In the genomic region with DNA sequence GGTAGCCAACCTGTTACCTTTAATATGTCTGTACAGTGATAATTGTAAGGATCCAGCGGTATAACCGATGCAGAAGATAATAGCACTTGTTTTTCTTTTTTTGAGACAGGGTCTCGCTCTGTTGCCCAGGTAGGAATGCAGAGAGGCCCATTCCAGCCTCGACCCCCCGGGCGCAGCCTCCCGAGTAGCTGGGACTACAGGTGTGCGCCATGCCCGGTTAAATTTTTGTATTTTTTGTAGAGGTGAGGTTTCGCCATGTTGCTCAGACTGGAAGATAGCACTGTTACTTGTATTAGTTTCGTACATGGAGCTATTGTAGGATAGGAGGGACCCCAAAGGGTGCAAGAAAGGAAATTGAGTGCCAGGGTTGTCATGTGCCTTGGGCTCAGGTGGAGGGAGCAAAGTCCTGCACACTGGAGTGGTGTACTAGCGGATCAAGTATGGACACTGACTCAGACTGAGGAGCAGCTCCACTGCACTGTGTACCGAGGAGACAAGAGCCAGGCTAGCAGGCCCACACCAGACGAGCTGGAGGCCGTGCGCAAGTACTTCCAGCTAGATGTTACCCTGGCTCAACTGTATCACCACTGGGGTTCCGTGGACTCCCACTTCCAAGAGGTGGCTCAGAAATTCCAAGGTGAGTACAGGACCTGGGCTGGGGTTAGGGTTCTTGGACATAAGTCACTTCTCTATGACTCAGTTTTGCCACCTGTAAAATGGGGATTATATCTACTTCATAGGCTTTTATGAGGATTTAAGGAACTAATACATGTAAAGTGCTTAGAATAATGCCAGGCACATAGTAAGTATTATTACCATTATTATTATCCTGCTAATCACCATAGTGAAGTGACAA, we compare ENCODE assay signal across 9 cellular contexts. TPM values are rescaled to one million over a fixed set of nuclear protein-coding genes. Genes with fewer than 3 reads are reported as not detected.
DNase-seq lines count a peak whose midpoint lies in the region; ATAC-seq and TF ChIP-seq lines count a peak whose summit lies in the region.
"Had no signal": no experiment of that assay in that cellular context is flagged by ENCODE, and none has a peak within 500 bp of the region (broad histone marks: within the 10 kb centered on the region; RNA-seq: fewer than 3 reads in every experiment).

No MANE protein-coding gene starts in this region.

- H3K9me3 Mint-ChIP-seq in activated T-helper 17 cell treated with anti-CD3 and anti-CD28 coated beads, Interleukin-2, amount 50 U/mL, for 72 hours, result no peaks in the 10 kb centered on the region
- H3K9me3 Mint-ChIP-seq in stimulated activated naive B cell treated with anti-CD40 and anti-IgM and Interleukin-4, amounts not matched to agents 10 μg/mL and 1 μg/mL and 100 μg/mL, for 72 hours, result no peaks in the 10 kb centered on the region

- H3K27ac ChIP-seq in heart right ventricle, result peak overlapping the region; percentile 70 to 95 (median 91)
- H3K27ac ChIP-seq in iPS-20b (ENCODE audit: low read length), result peak overlapping the region; percentile 98

- TF ChIP-seq CTCF in heart right ventricle (IDR thresholded peaks at IDR 0.05), result no peak

- H3K36me3 Mint-ChIP-seq in activated T-helper 17 cell treated with anti-CD3 and anti-CD28 coated beads, Interleukin-2, amount 50 U/mL, for 72 hours (ENCODE audit: low read depth), result peaks cover 97% of the 10 kb centered on the region
- H3K36me3 Mint-ChIP-seq in stimulated activated naive B cell treated with anti-CD40 and anti-IgM and Interleukin-4, amounts not matched to agents 10 μg/mL and 1 μg/mL and 100 μg/mL, for 72 hours, result peaks cover 32 to 64% of the 10 kb centered on the region in 2 donors

- H3K27me3 Mint-ChIP-seq in activated T-helper 17 cell treated with anti-CD3 and anti-CD28 coated beads, Interleukin-2, amount 50 U/mL, for 72 hours, result no peaks in the 10 kb centered on the region
- H3K27me3 Mint-ChIP-seq in stimulated activated naive B cell treated with anti-CD40 and anti-IgM and Interleukin-4, amounts not matched to agents 10 μg/mL and 1 μg/mL and 100 μg/mL, for 72 hours, result no peaks in the 10 kb centered on the region

- H3K4me1 ChIP-seq in heart right ventricle, result peaks cover 2 to 46% (median 37%) of the 10 kb centered on the region in 9 donors
- peaks cover 9% of the 10 kb centered on the region; the same call in 1 of the 2 replicates for H3K4me1 ChIP-seq in iPS-20b (ENCODE audit: insufficient read depth, low read length)

- intact Hi-C loops in heart right ventricle (cut with DNase I) (loop anchor here in 2 of 10 donors (5.0 kb wide), 1 partner anchor 42 kb away; the partner anchor contains the start of genes ARPC4 (in 2 of the 2) and TADA3 (in 2 of the 2)), cardiac septum (cut with DNase I) (loop anchor here (2.0 kb wide), 2 partner anchors 20 to 42 kb away; partner anchors contain the start of genes ARPC4 and TADA3)

- H3K9ac ChIP-seq in iPS-20b (ENCODE audit: low read depth, low read length), result peak overlapping the region; percentile 84

- no peak for DNase-seq in heart right ventricle
- DNase-seq in cardiac septum (ENCODE audit: low spot score), result no peak
- no peak for DNase-seq in stimulated activated naive B cell treated with anti-CD40 and anti-IgM and Interleukin-4, amounts not matched to agents 10 μg/mL and 1 μg/mL and 100 μg/mL, for 72 hours
- no peak for DNase-seq in germinal center (ENCODE audit: low spot score)
- no peak for DNase-seq in KG1 (lab: John Stamatoyannopoulos, UW)
- no peak for DNase-seq in mesenteric fat pad (ENCODE audit: low spot score)

- H3K4me1 Mint-ChIP-seq in activated T-helper 17 cell treated with anti-CD3 and anti-CD28 coated beads, Interleukin-2, amount 50 U/mL, for 72 hours, result peaks cover 20% of the 10 kb centered on the region
- peaks cover 44 to 76% of the 10 kb centered on the region in 2 donors for H3K4me1 Mint-ChIP-seq in stimulated activated naive B cell treated with anti-CD40 and anti-IgM and Interleukin-4, amounts not matched to agents 10 μg/mL and 1 μg/mL and 100 μg/mL, for 72 hours

- H3K4me3 ChIP-seq in heart right ventricle (peak overlapping the region; percentile 54 to 80 (median 66)), iPS-20b (ENCODE audit: low read length) (peak overlapping the region; percentile 92)

- ATAC-seq in heart right ventricle, result no peak
- ATAC-seq in activated T-helper 17 cell treated with anti-CD3 and anti-CD28 coated beads, Interleukin-2, amount 50 U/mL, for 72 hours (replicated peaks), result no peak
- no peak for ATAC-seq in stimulated activated naive B cell treated with anti-CD40 and anti-IgM and Interleukin-4, amounts not matched to agents 10 μg/mL and 1 μg/mL and 100 μg/mL, for 72 hours (replicated peaks)

- no peaks in the 10 kb centered on the region for H3K9me3 ChIP-seq in heart right ventricle
- H3K9me3 ChIP-seq in iPS-20b (ENCODE audit: insufficient read depth, low read depth, low read length), result no peaks in the 10 kb centered on the region

- peak overlapping the region; percentile 90 for H3K27ac Mint-ChIP-seq in activated T-helper 17 cell treated with anti-CD3 and anti-CD28 coated beads, Interleukin-2, amount 50 U/mL, for 72 hours
- peak overlapping the region; percentile 97 for H3K27ac Mint-ChIP-seq in stimulated activated naive B cell treated with anti-CD40 and anti-IgM and Interleukin-4, amounts not matched to agents 10 μg/mL and 1 μg/mL and 100 μg/mL, for 72 hours

- no peaks in the 10 kb centered on the region for H3K27me3 ChIP-seq in heart right ventricle
- H3K27me3 ChIP-seq in iPS-20b (ENCODE audit: insufficient read depth, low read length), result no peaks in the 10 kb centered on the region
- H3K27me3 ChIP-seq: foreskin keratinocyte had no signal

- H3K36me3 ChIP-seq in heart right ventricle (peaks cover 0 to 73% (median 30%) of the 10 kb centered on the region in 9 donors), iPS-20b (ENCODE audit: insufficient read depth, low read depth, low read length) (peaks cover 68% of the 10 kb centered on the region)

- 46 to 49% methylated on average over 17 of the region's 17 CpGs for WGBS in heart right ventricle, 2 donors

- peak overlapping the region; percentile 99 for H3K4me3 Mint-ChIP-seq in activated T-helper 17 cell treated with anti-CD3 and anti-CD28 coated beads, Interleukin-2, amount 50 U/mL, for 72 hours
- peak overlapping the region; percentile 86 to 99 for H3K4me3 Mint-ChIP-seq in stimulated activated naive B cell treated with anti-CD40 and anti-IgM and Interleukin-4, amounts not matched to agents 10 μg/mL and 1 μg/mL and 100 μg/mL, for 72 hours

RNA-seq across cellular contexts. Expression of gene OGG1, which starts 1.0 kb away (rescaled TPM):
- total RNA-seq in heart right ventricle, result 10 to 100 TPM in 3 of 10 donors, 1 to 10 TPM in 7; 5.2 to 10.8 (median 8.0) TPM
- 10 to 100 TPM; 11.3 to 15.1 TPM for polyA plus RNA-seq in heart right ventricle
- total RNA-seq in cardiac septum, result 9.6 TPM
- total RNA-seq in activated T-helper 17 cell treated with anti-CD3 and anti-CD28 coated beads, Interleukin-2, amount 50 U/mL, for 72 hours, result 10 to 100 TPM; 37.4 to 52.3 TPM
- 14.4 TPM for total RNA-seq in mesenteric fat pad

RNA-seq across cellular contexts. Expression of gene CAMK1, which starts 19.0 kb away (rescaled TPM):
- total RNA-seq in heart right ventricle, result 10 to 100 TPM in 4 of 10 donors, 1 to 10 TPM in 6; 6.2 to 19.5 (median 8.3) TPM
- polyA plus RNA-seq in heart right ventricle, result 10 to 100 TPM; 18.3 to 27.1 TPM
- 10.0 TPM for total RNA-seq in cardiac septum
- total RNA-seq in activated T-helper 17 cell treated with anti-CD3 and anti-CD28 coated beads, Interleukin-2, amount 50 U/mL, for 72 hours, result 10 to 100 TPM; 23.9 to 75.4 TPM
- total RNA-seq in mesenteric fat pad, result 98.6 TPM

RNA-seq across cellular contexts. Expression of gene BRPF1, which starts 19.2 kb away (rescaled TPM):
- 10 to 100 TPM in 4 of 10 donors, 1 to 10 TPM in 6; 7.3 to 15.1 (median 9.1) TPM for total RNA-seq in heart right ventricle
- polyA plus RNA-seq in heart right ventricle, result 1 to 10 TPM; 7.3 to 8.5 TPM
- 10.6 TPM for total RNA-seq in cardiac septum
- 10 to 100 TPM; 22.7 to 31.0 TPM for total RNA-seq in activated T-helper 17 cell treated with anti-CD3 and anti-CD28 coated beads, Interleukin-2, amount 50 U/mL, for 72 hours
- 18.7 TPM for total RNA-seq in mesenteric fat pad

RNA-seq across cellular contexts. Expression of gene TADA3, which starts 41.5 kb away (rescaled TPM):
- 10 to 100 TPM; 38.5 to 59.6 (median 42.9) TPM for total RNA-seq in heart right ventricle
- polyA plus RNA-seq in heart right ventricle, result 10 to 100 TPM; 48.7 to 51.4 TPM
- total RNA-seq in cardiac septum, result 50.1 TPM
- total RNA-seq in activated T-helper 17 cell treated with anti-CD3 and anti-CD28 coated beads, Interleukin-2, amount 50 U/mL, for 72 hours, result 10 to 100 TPM; 77.8 to 81.9 TPM
- 40.4 TPM for total RNA-seq in mesenteric fat pad

RNA-seq across cellular contexts. Expression of gene ARPC4, which starts 42.1 kb away (rescaled TPM):
- 100 to 1,000 TPM in 1 of 10 donors, 10 to 100 TPM in 9; 40.6 to 111 (median 55.0) TPM for total RNA-seq in heart right ventricle
- polyA plus RNA-seq in heart right ventricle, result 100 to 1,000 TPM in 1 of 2 donors, 10 to 100 TPM in 1; 27.9 to 104 TPM
- 79.8 TPM for total RNA-seq in cardiac septum
- total RNA-seq in activated T-helper 17 cell treated with anti-CD3 and anti-CD28 coated beads, Interleukin-2, amount 50 U/mL, for 72 hours, result 100 to 1,000 TPM; 159 to 291 TPM
- total RNA-seq in mesenteric fat pad, result 151 TPM
